Comparison of ENCODE assay signal across 8 cellular contexts in genomic region chr7:76294344-76295024, GRCh38. TPM values are rescaled to one million over a fixed set of nuclear protein-coding genes. Genes with fewer than 3 reads are reported as not detected.
DNase-seq lines count a peak whose midpoint lies in the region; ATAC-seq and TF ChIP-seq lines count a peak whose summit lies in the region.

No MANE protein-coding gene starts in this region.

- no peaks in the 10 kb centered on the region for H3K27me3 ChIP-seq in BLaER1 treated with 17β-estradiol and CSF1 and Interleukin-3, amounts not matched to agents 10 nM and 100 nM

- no peak overlapping the region for H3K4me3 Mint-ChIP-seq in stimulated activated memory B cell treated with anti-CD40 and anti-IgM and Interleukin-4, amounts not matched to agents 10 μg/mL and 1 μg/mL and 100 μg/mL, for 72 hours

- no peaks in the 10 kb centered on the region for H3K36me3 Mint-ChIP-seq in stimulated activated memory B cell treated with anti-CD40 and anti-IgM and Interleukin-4, amounts not matched to agents 10 μg/mL and 1 μg/mL and 100 μg/mL, for 72 hours

- H3K9ac ChIP-seq in BLaER1 treated with 17β-estradiol and CSF1 and Interleukin-3, amounts not matched to agents 10 nM and 100 nM: peak overlapping the region; percentile 74 to 83 (median 78)

- H3K9me3 ChIP-seq in BLaER1 treated with 17β-estradiol and CSF1 and Interleukin-3, amounts not matched to agents 10 nM and 100 nM (replicated peaks in 1 of 11): no peaks in the 10 kb centered on the region

- H3K27me3 Mint-ChIP-seq in stimulated activated memory B cell treated with anti-CD40 and anti-IgM and Interleukin-4, amounts not matched to agents 10 μg/mL and 1 μg/mL and 100 μg/mL, for 72 hours: peaks cover 23% of the 10 kb centered on the region

- no peaks in the 10 kb centered on the region for H3K36me3 ChIP-seq in BLaER1 treated with 17β-estradiol and CSF1 and Interleukin-3, amounts not matched to agents 10 nM and 100 nM

- peak overlapping the region; percentile 88 to 94 (median 91) for H3K27ac ChIP-seq in BLaER1 treated with 17β-estradiol and CSF1 and Interleukin-3, amounts not matched to agents 10 nM and 100 nM

- no peaks in the 10 kb centered on the region for H4K20me1 ChIP-seq in BLaER1 treated with 17β-estradiol and CSF1 and Interleukin-3, amounts not matched to agents 10 nM and 100 nM

- ATAC-seq in left colon (peak; percentile 72), HG03175 (IDR thresholded peaks at IDR 0.05; ENCODE audit: unreplicated experiment) (no peak)
- ATAC-seq in stimulated activated memory B cell treated with anti-CD40 and anti-IgM and Interleukin-4, amounts not matched to agents 10 μg/mL and 1 μg/mL and 100 μg/mL, for 72 hours: peak; percentile 56

- peaks cover 66 to 94% (median 83%) of the 10 kb centered on the region in 10 experiments for H3K4me1 ChIP-seq in BLaER1 treated with 17β-estradiol and CSF1 and Interleukin-3, amounts not matched to agents 10 nM and 100 nM

- H3K27ac Mint-ChIP-seq in stimulated activated memory B cell treated with anti-CD40 and anti-IgM and Interleukin-4, amounts not matched to agents 10 μg/mL and 1 μg/mL and 100 μg/mL, for 72 hours: no peak overlapping the region

- peaks cover 17% of the 10 kb centered on the region for H3K4me1 Mint-ChIP-seq in stimulated activated memory B cell treated with anti-CD40 and anti-IgM and Interleukin-4, amounts not matched to agents 10 μg/mL and 1 μg/mL and 100 μg/mL, for 72 hours

- TF ChIP-seq CTCF in choroid plexus epithelial cell (conservative IDR thresholded peaks at IDR 0.05; ENCODE audit: low read depth, low read length): no peak

- peak overlapping the region; percentile 18 to 64 (median 49); a peak in 18 of 20 replicates for H3K4me3 ChIP-seq in BLaER1 treated with 17β-estradiol and CSF1 and Interleukin-3, amounts not matched to agents 10 nM and 100 nM
- H3K4me3 ChIP-seq in choroid plexus epithelial cell (ENCODE audit: low read depth, low read length): peak overlapping the region; percentile 40

- DNase-seq in HPDE6-E6E7 (ENCODE audit: extremely low spot score) (peak; percentile 78), NOMO-1 (lab: John Stamatoyannopoulos, UW; ENCODE audit: unreplicated experiment in 2 of 2) (peak; percentile 35 to 60), choroid plexus epithelial cell (ENCODE audit: low read depth) (peak; percentile 95), left colon (peak; percentile 98), HuH-7.5 (ENCODE audit: low spot score) (no peak)

- peak overlapping the region; percentile 91 to 97 (median 92) for H3K4me2 ChIP-seq in BLaER1 treated with 17β-estradiol and CSF1 and Interleukin-3, amounts not matched to agents 10 nM and 100 nM

- no peaks in the 10 kb centered on the region for H3K9me3 Mint-ChIP-seq in stimulated activated memory B cell treated with anti-CD40 and anti-IgM and Interleukin-4, amounts not matched to agents 10 μg/mL and 1 μg/mL and 100 μg/mL, for 72 hours

- intact Hi-C loops in left colon (cut with DNase I, micrococcal nuclease): no loop called here

RNA-seq across cellular contexts. Expression of gene HSPB1, which starts 8.0 kb away (rescaled TPM):
- total RNA-seq in left colon: 100 to 1,000 TPM; 327 to 513 TPM
